In the genomic region with DNA sequence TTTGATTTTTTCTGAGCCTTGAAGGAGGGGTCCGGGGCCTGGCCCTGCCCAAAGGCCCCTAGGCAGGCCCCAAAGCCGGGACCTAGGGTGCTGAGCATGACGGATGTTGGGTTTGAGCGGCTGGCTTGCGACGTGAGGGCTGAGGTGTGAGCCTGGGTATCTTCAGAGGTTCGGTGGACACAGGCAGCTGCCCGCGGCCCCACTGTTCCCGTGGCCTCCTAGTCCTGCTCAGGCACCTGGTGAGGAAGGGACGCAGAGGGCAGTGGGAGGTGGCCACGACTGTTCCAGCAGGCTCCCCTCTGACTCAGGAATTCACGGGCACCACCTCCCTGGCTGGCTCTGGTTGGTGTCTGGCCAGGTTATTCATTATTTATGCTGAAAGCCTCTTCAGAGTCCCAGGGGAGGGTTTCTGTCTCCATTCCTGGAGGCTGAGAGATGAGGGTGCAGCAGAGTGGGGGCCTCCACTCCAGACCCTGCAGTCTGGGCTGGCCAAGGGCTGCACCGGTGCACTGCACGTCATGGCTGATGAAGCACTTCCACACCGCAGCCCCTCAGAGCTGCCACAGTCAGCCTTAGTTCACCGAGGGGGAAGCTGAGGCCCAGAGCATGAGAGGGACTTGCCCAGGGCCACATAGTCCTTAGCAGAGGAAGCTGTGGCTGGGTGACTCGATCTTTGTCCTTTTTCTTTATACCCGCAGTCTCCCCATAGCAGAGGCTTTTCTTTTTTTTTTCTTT, we compare ENCODE assay signal across 10 cellular contexts. TPM values are rescaled to one million over a fixed set of nuclear protein-coding genes. Genes with fewer than 3 reads are reported as not detected.
DNase-seq lines count a peak whose midpoint lies in the region; FAIRE-seq and TF ChIP-seq lines count a peak whose summit lies in the region.
"Had no signal": no experiment of that assay in that cellular context is flagged by ENCODE, and none has a peak within 500 bp of the region (broad histone marks: within the 10 kb centered on the region; RNA-seq: fewer than 3 reads in every experiment).

No MANE protein-coding gene starts in this region.

- H3K27ac ChIP-seq in endodermal cell (ENCODE audit: low read depth, low read length) (peak overlapping the region; percentile 44), ovary (no peak overlapping the region)

- no peak overlapping the region for H3K4me3 ChIP-seq in endodermal cell (ENCODE audit: low read length)
- H3K4me3 ChIP-seq in ovary, result no peak overlapping the region

- FAIRE-seq in D721Med (lab: Jason Lieb, UNC), result no peak

- 73 to 81% methylated on average over 9 to 19 of the region's 19 CpGs for WGBS in endodermal cell (ENCODE audit: insufficient coverage in 1 of 2, insufficient read length in 1 of 2), 2 experiments
- 92 to 93% (median 92%) methylated on average over 19 of the region's 19 CpGs for WGBS in ovary, 3 donors

- H3K27me3 ChIP-seq in endodermal cell (ENCODE audit: control insufficient read depth, insufficient read depth, low read length, poor library complexity, severe bottlenecking) (no peaks in the 10 kb centered on the region), ovary (no peaks in the 10 kb centered on the region)

- no peaks in the 10 kb centered on the region for H3K36me3 Mint-ChIP-seq in endodermal cell (ENCODE audit: low read depth)

- TF ChIP-seq CTCF in endodermal cell (conservative IDR thresholded peaks at IDR 0.05) (no peak), ovary (IDR thresholded peaks at IDR 0.05) (no peak), D721Med (IDR thresholded peaks at IDR 0.05; ENCODE audit: insufficient read depth, missing control alignments) (no peak)

- H3K9me3 ChIP-seq in endodermal cell (ENCODE audit: control insufficient read depth, low read length) (no peaks in the 10 kb centered on the region), ovary (no peaks in the 10 kb centered on the region)

- no peak overlapping the region for H3K4me3 Mint-ChIP-seq in endodermal cell

- H3K36me3 ChIP-seq in endodermal cell (ENCODE audit: control insufficient read depth, insufficient read depth, low read length) (no peaks in the 10 kb centered on the region), ovary (no peaks in the 10 kb centered on the region)

- H3K9me3 Mint-ChIP-seq in endodermal cell, result no peaks in the 10 kb centered on the region

- TF ChIP-seq EP300 in ovary (IDR thresholded peaks at IDR 0.05), result no peak

- H3K9ac ChIP-seq in endodermal cell (ENCODE audit: extremely low read depth, low read length, poor library complexity, severe bottlenecking), result no peak overlapping the region

- H3K4me1 Mint-ChIP-seq in endodermal cell, result peaks cover 4% of the 10 kb centered on the region

- H3K4me1 ChIP-seq in endodermal cell (ENCODE audit: control insufficient read depth, insufficient read depth, low read length) (no peaks in the 10 kb centered on the region), ovary (ENCODE audit: insufficient read depth) (peaks cover 1% of the 10 kb centered on the region)

- DNase-seq in DMS79 (lab: John Stamatoyannopoulos, UW), result peak; percentile 61
- peak; percentile 2 for DNase-seq in MV-4-11 (lab: John Stamatoyannopoulos, UW)
- peak; percentile 85 for DNase-seq in endodermal cell
- peak in 3 of 5 donors; percentile 13 to 28 (median 19) for DNase-seq in ovary
- no peak for DNase-seq in activated effector memory CD4-positive, alpha-beta T cell treated with anti-CD3 and anti-CD28 coated beads, Interleukin-2, amount 50 U/mL, for 16 hours
- no peak for DNase-seq in D721Med (ENCODE audit: insufficient read length, low spot score)
- DNase-seq in NCI-H128 (lab: John Stamatoyannopoulos, UW; ENCODE audit: unreplicated experiment), result no peak
- DNase-seq in amniotic stem cell (lab: John Stamatoyannopoulos, UW), result no peak
- DNase-seq: NCI-H1694 treated with DMSO at 0.1 percent for 48 hours, PC-3 had no signal

- no peaks in the 10 kb centered on the region for H3K27me3 Mint-ChIP-seq in endodermal cell (ENCODE audit: insufficient read depth)

- no peak overlapping the region for H3K27ac Mint-ChIP-seq in endodermal cell

- TF ChIP-seq POLR2A in ovary (IDR thresholded peaks at IDR 0.05), result no peak

- intact Hi-C loops in ovary (cut with DNase I), result no loop called here

RNA-seq across cellular contexts. Expression of a gene that starts 2.2 kb away (rescaled TPM):
- 1 to 10 TPM in 1 of 2 donors, under 1 TPM in 1; 1.00 to 2.5 TPM for total RNA-seq in endodermal cell
- polyA plus RNA-seq in endodermal cell (2013, experiment 1 of 2), result 0.32 TPM
- 0.41 TPM for polyA plus RNA-seq in endodermal cell (2013, experiment 2 of 2)
- total RNA-seq in ovary, result 1 to 10 TPM in 3 of 7 donors, under 1 TPM in 4; 0.61 to 1.4 (median 0.98) TPM
- under 1 TPM; 0.15 to 0.24 TPM for polyA plus RNA-seq in ovary

RNA-seq across cellular contexts. Expression of a gene that starts 41.7 kb away (rescaled TPM):
- 10 to 100 TPM; 45.2 to 48.6 TPM for total RNA-seq in endodermal cell
- 47.0 TPM for polyA plus RNA-seq in endodermal cell (2013, experiment 1 of 2)
- polyA plus RNA-seq in endodermal cell (2013, experiment 2 of 2), result 44.0 TPM
- total RNA-seq in ovary, result 10 to 100 TPM; 15.3 to 50.7 (median 42.1) TPM
- polyA plus RNA-seq in ovary, result 10 to 100 TPM; 11.4 to 29.0 TPM

Comparison
In these comparisons a context has a peak if more than half of its experiments do, and no peak if none do; other contexts are left out.
1. DNase-seq: peak in DMS79 (single experiment), MV-4-11 (single experiment), endodermal cell (single experiment) and ovary (3 of 5); none in activated effector memory CD4-positive, alpha-beta T cell treated with anti-CD3 and anti-CD28 coated beads, Interleukin-2, amount 50 U/mL, for 16 hours (single experiment), D721Med (single experiment), NCI-H128 (single experiment) and amniotic stem cell (single experiment).